Comparison of ENCODE assay signal across 28 cellular contexts in the genomic region with DNA sequence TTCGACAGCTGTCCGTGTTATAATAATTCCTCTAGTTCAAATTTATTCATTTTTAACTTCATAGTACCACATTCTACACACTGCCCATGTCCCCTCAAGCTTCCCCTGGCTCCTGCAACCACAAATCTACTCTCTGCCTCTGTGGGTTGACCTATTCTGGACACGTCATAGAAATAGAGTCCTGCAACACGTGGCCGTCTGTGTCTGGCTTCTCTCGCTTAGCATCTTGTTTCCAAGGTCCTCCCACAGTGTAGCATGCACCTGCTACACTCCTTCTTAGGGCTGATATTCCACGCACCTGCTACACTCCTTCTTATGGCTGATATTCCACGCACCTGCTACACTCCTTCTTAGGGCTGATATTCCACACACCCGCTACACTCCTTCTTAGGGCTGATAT. TPM values are rescaled to one million over a fixed set of nuclear protein-coding genes. Genes with fewer than 3 reads are reported as not detected.
DNase-seq lines count a peak whose midpoint lies in the region; ATAC-seq and TF ChIP-seq lines count a peak whose summit lies in the region.
"Had no signal": no experiment of that assay in that cellular context is flagged by ENCODE, and none has a peak within 500 bp of the region (broad histone marks: within the 10 kb centered on the region; RNA-seq: fewer than 3 reads in every experiment).

No MANE protein-coding gene starts in this region.

- no peak for ATAC-seq in Right ventricle myocardium superior (ENCODE audit: poor library complexity)
- ATAC-seq in right cardiac atrium: no peak
- ATAC-seq in omental fat pad (ENCODE audit: low FRiP score): no peak
- no peak for ATAC-seq in upper lobe of right lung

- H3K27ac ChIP-seq in right cardiac atrium (ENCODE audit: low read length) (no peak overlapping the region), upper lobe of right lung (no peak overlapping the region)
- H3K27ac ChIP-seq: GM23248, Peyer's patch had no signal

- no peak for TF ChIP-seq CTCF in omental fat pad (IDR thresholded peaks at IDR 0.05)
- TF ChIP-seq CTCF in upper lobe of right lung (IDR thresholded peaks at IDR 0.05): no peak

- H3K27me3 ChIP-seq in right cardiac atrium (ENCODE audit: control insufficient read depth, insufficient read depth) (no peaks in the 10 kb centered on the region), upper lobe of right lung (no peaks in the 10 kb centered on the region)
- H3K27me3 ChIP-seq: BE2C, Peyer's patch had no signal

- no peak overlapping the region for H3K4me3 ChIP-seq in right cardiac atrium (ENCODE audit: low read length)
- no peak overlapping the region for H3K4me3 ChIP-seq in upper lobe of right lung
- H3K4me3 ChIP-seq: GM23248, Peyer's patch had no signal

- 88% methylated on average over 9 of the region's 9 CpGs for WGBS in right cardiac atrium

- no peaks in the 10 kb centered on the region for H3K4me1 ChIP-seq in right cardiac atrium (ENCODE audit: control insufficient read depth, insufficient read depth, low read length)
- no peaks in the 10 kb centered on the region for H3K4me1 ChIP-seq in upper lobe of right lung
- H3K4me1 ChIP-seq: BE2C, Peyer's patch had no signal

- no peaks in the 10 kb centered on the region for H3K9me3 ChIP-seq in right cardiac atrium (ENCODE audit: control insufficient read depth, low read length)
- H3K9me3 ChIP-seq in upper lobe of right lung: no peaks in the 10 kb centered on the region
- H3K9me3 ChIP-seq: BE2C, Peyer's patch, SK-N-SH had no signal

- H3K36me3 ChIP-seq in upper lobe of right lung: no peaks in the 10 kb centered on the region
- H3K36me3 ChIP-seq: BE2C, Peyer's patch had no signal

- intact Hi-C loops in Right ventricle myocardium superior (cut with DNase I) (no loop called here), right cardiac atrium (cut with DNase I) (no loop called here), upper lobe of right lung (cut with DNase I) (no loop called here)

- DNase-seq in Right ventricle myocardium superior (peak; percentile 9), right cardiac atrium (no peak), LHCN-M2 (ENCODE audit: low read depth) (peak; percentile 6), omental fat pad (ENCODE audit: low spot score) (peak; percentile 8), upper lobe of right lung (peak; percentile 21), DMS 273 (lab: John Stamatoyannopoulos, UW; ENCODE audit: unreplicated experiment) (no peak), OCI-M1 (lab: John Stamatoyannopoulos, UW) (no peak)
- DNase-seq: 8988T, ACHN, BE2C, GM23248, H7, HFFc6, IMR-90, KG1, NCI-H1048, NCI-H1417, NCI-H1694, NCI-H2029 treated with DMSO at 0.1 percent for 48 hours, NCI-H226, NCI-H510A, NCI-H69, Peyer's patch, SK-N-SH had no signal

RNA-seq across cellular contexts. Expression of gene SCGB1C2, which starts 16.5 kb away (rescaled TPM):
- total RNA-seq in Right ventricle myocardium superior: not detected
- not detected for total RNA-seq in right cardiac atrium
- not detected for polyA plus RNA-seq in right cardiac atrium
- not detected in 2 replicates for total RNA-seq in LHCN-M2 (2014; rRNA removed)
- not detected for polyA plus RNA-seq in LHCN-M2 (2012)
- not detected for total RNA-seq in omental fat pad
- total RNA-seq in upper lobe of right lung: not detected
- total RNA-seq: CD8-positive, alpha-beta memory T cell; Daoy; G401; GM23248; H7; HFFc6; IMR-90; Peyer's patch had no signal
- polyA plus RNA-seq: CD14-positive monocyte; CD8-positive, alpha-beta memory T cell; GM23248; IMR-90; SK-N-SH had no signal

RNA-seq across cellular contexts. Expression of gene DOC2B, which starts 27.6 kb away (rescaled TPM):
- 3.4 TPM for total RNA-seq in Right ventricle myocardium superior
- total RNA-seq in right cardiac atrium: 1 to 10 TPM; 2.3 to 5.3 (median 3.0) TPM
- polyA plus RNA-seq in right cardiac atrium: 2.8 TPM
- total RNA-seq in LHCN-M2 (2014; rRNA removed): not detected in 2 replicates
- polyA plus RNA-seq in LHCN-M2 (2012): not detected
- 10 to 100 TPM in 2 of 4 donors, 1 to 10 TPM in 2; 4.9 to 41.9 (median 19.3) TPM for total RNA-seq in omental fat pad
- 13.7 TPM for total RNA-seq in upper lobe of right lung
- total RNA-seq: G401, GM23248, HFFc6, IMR-90 had no signal
- polyA plus RNA-seq: CD8-positive, alpha-beta memory T cell; IMR-90 had no signal

Comparison
In these comparisons a context has a peak if more than half of its experiments do, and no peak if none do; other contexts are left out.
1. DNase-seq: peak in Right ventricle myocardium superior (single experiment), LHCN-M2 (single experiment), omental fat pad (single experiment) and upper lobe of right lung (single experiment); none in right cardiac atrium (0 of 3), DMS 273 (single experiment) and OCI-M1 (single experiment).